Comparison of ENCODE assay signal across 8 cellular contexts in genomic region chr5:179820127-179820482, GRCh38. TPM values are rescaled to one million over a fixed set of nuclear protein-coding genes. Genes with fewer than 3 reads are reported as not detected.
DNase-seq lines count a peak whose midpoint lies in the region; ATAC-seq and TF ChIP-seq lines count a peak whose summit lies in the region.

No MANE protein-coding gene starts in this region.

- peaks cover 38 to 57% of the 10 kb centered on the region in 2 donors for H3K4me1 Mint-ChIP-seq in natural killer cell

- no peaks in the 10 kb centered on the region for H3K27me3 ChIP-seq in BE2C
- no peaks in the 10 kb centered on the region for H3K27me3 ChIP-seq in MG63

- peaks cover 0 to 3% of the 10 kb centered on the region in 2 donors for H3K27me3 Mint-ChIP-seq in natural killer cell (ENCODE audit: low read depth in 2 of 2)

- DNase-seq in BE2C: no peak
- DNase-seq in MG63: no peak
- no peak for DNase-seq in natural killer cell
- no peak for DNase-seq in Kasumi-1 (lab: John Stamatoyannopoulos, UW)

- no peak for ATAC-seq in natural killer cell
- ATAC-seq in GM21723 (IDR thresholded peaks at IDR 0.05; ENCODE audit: unreplicated experiment): no peak
- no peak for ATAC-seq in GM21390 (IDR thresholded peaks at IDR 0.05; ENCODE audit: unreplicated experiment)
- ATAC-seq in HG02763 (IDR thresholded peaks at IDR 0.05; ENCODE audit: unreplicated experiment): no peak

- peaks cover 7% of the 10 kb centered on the region for H3K36me3 Mint-ChIP-seq in natural killer cell

- no peak for TF ChIP-seq CTCF in BE2C (IDR thresholded peaks at IDR 0.05; ENCODE audit: low read depth, low read length)
- no peak for TF ChIP-seq CTCF in natural killer cell (IDR thresholded peaks at IDR 0.05)

- H3K9me3 Mint-ChIP-seq in natural killer cell: no peaks in the 10 kb centered on the region

- H3K4me3 Mint-ChIP-seq in natural killer cell: peak overlapping the region; percentile 84

- H3K27ac ChIP-seq in cingulate gyrus (ENCODE audit: low read depth, low read length): peak overlapping the region; percentile 100

- H3K36me3 ChIP-seq in BE2C (peaks cover 22% of the 10 kb centered on the region), MG63 (peaks cover 39% of the 10 kb centered on the region)

- H3K9me3 ChIP-seq in BE2C: no peaks in the 10 kb centered on the region
- no peaks in the 10 kb centered on the region for H3K9me3 ChIP-seq in MG63

- H3K4me1 ChIP-seq in BE2C: peaks cover 22% of the 10 kb centered on the region

- H3K27ac Mint-ChIP-seq in natural killer cell: peak overlapping the region; percentile 97 to 98

- H3K4me3 ChIP-seq in BE2C (ENCODE audit: low read depth, low read length) (peak overlapping the region; percentile 89; the same call in 1 of the 2 replicates), MG63 (peak overlapping the region; percentile 79)

- intact Hi-C loops in natural killer cell (cut with micrococcal nuclease): loop anchor here (1.0 to 2.0 kb wide), 2 partner anchors 9 to 13 kb away; partner anchors contain the start of gene MGAT4B

RNA-seq across cellular contexts. Expression of gene SQSTM1, which starts 0.6 kb away (rescaled TPM):
- 269 TPM for polyA plus RNA-seq in BE2C (2012; ENCODE audit: insufficient read depth, insufficient read length, low read depth)
- 484 and 538 TPM in 2 replicates for total RNA-seq in MG63 (2014; rRNA removed; shearing (Covaris generic); ENCODE audit: low replicate concordance)
- 100 to 1,000 TPM; 474 to 707 (median 657) TPM for total RNA-seq in natural killer cell

RNA-seq across cellular contexts. Expression of gene MGAT4B, which starts 13.4 kb away (rescaled TPM):
- polyA plus RNA-seq in BE2C (2012; ENCODE audit: insufficient read depth, insufficient read length, low read depth): 246 TPM
- 149 and 238 TPM in 2 replicates for total RNA-seq in MG63 (2014; rRNA removed; shearing (Covaris generic); ENCODE audit: low replicate concordance)
- 100 to 1,000 TPM; 143 to 159 (median 144) TPM for total RNA-seq in natural killer cell

RNA-seq across cellular contexts. Expression of gene LTC4S, which starts 26.3 kb away (rescaled TPM):
- not detected for polyA plus RNA-seq in BE2C (2012; ENCODE audit: insufficient read depth, insufficient read length, low read depth)
- 1.7 TPM in 1 of 2 replicates, not detected in the other for total RNA-seq in MG63 (2014; rRNA removed; shearing (Covaris generic); ENCODE audit: low replicate concordance)
- total RNA-seq in natural killer cell: 1 to 10 TPM; 3.0 to 5.4 (median 3.5) TPM

RNA-seq across cellular contexts. Expression of gene MRNIP, which starts 38.5 kb away (rescaled TPM):
- polyA plus RNA-seq in BE2C (2012; ENCODE audit: insufficient read depth, insufficient read length, low read depth): 58.0 TPM
- total RNA-seq in MG63 (2014; rRNA removed; shearing (Covaris generic); ENCODE audit: low replicate concordance): 25.5 and 30.6 TPM in 2 replicates
- 10 to 100 TPM; 19.7 to 40.2 (median 25.4) TPM for total RNA-seq in natural killer cell
